In genomic region chr14:99667045-99667444, GRCh38 we compare ENCODE assay signal across 27 cellular contexts. TPM values are rescaled to one million over a fixed set of nuclear protein-coding genes. Genes with fewer than 3 reads are reported as not detected.
"Had no signal": no experiment of that assay in that cellular context is flagged by ENCODE, and none has a peak within 500 bp of the region (broad histone marks: within the 10 kb centered on the region; RNA-seq: fewer than 3 reads in every experiment).

No MANE protein-coding gene starts in this region.

- H3K27ac Mint-ChIP-seq: activated CD4-positive, alpha-beta memory T cell treated with anti-CD3 and anti-CD28 coated beads for 36 hours; activated CD4-positive, alpha-beta T cell treated with anti-CD3 and anti-CD28 coated beads, Interleukin-2, amount 10 ng/mL, durations not matched to agents 7 days and 5 days; activated naive CD4-positive, alpha-beta T cell treated with anti-CD3 and anti-CD28 coated beads, Interleukin-2, amount 50 U/mL, for 72 hours; activated naive CD8-positive, alpha-beta T cell treated with anti-CD3 and anti-CD28 coated beads, Interleukin-2, amount 50 U/mL, for 24 hours; T-helper 17 cell had no signal

- DNase-seq: activated CD4-positive, alpha-beta memory T cell treated with anti-CD3 and anti-CD28 coated beads for 36 hours; activated CD4-positive, alpha-beta T cell treated with anti-CD3 and anti-CD28 coated beads, Interleukin-2, amount 10 ng/mL, durations not matched to agents 7 days and 5 days; activated CD4-positive, CD25-positive, alpha-beta regulatory T cell; activated CD8-positive, alpha-beta memory T cell treated with anti-CD3 and anti-CD28 coated beads for 24 hours; activated effector memory CD4-positive, alpha-beta T cell treated with anti-CD3 and anti-CD28 coated beads, Interleukin-2, amount 50 U/mL, for 16 hours; activated naive CD4-positive, alpha-beta T cell treated with Interleukin-2 at 50 U/mL for 16 hours; activated naive CD8-positive, alpha-beta T cell treated with anti-CD3 and anti-CD28 coated beads, Interleukin-2, amount 50 U/mL, for 24 hours; activated T-cell treated with anti-CD3 and anti-CD28 coated beads, Interleukin-2, amount 50 U/mL, for 4 hours; amniotic stem cell; body of pancreas; central memory CD4-positive, alpha-beta T cell; NCI-H1092; NCI-H1417; NCI-H1930; NCI-H2171; NCI-H2227 treated with DMSO at 0.1 percent for 48 hours; NCI-H446 treated with DMSO at 0.1 percent for 48 hours; NCI-H524 treated with DMSO at 0.1 percent for 48 hours; SIG-M5; T-helper 17 cell; T-helper 9 cell had no signal

- H3K4me1 ChIP-seq: ascending aorta, body of pancreas had no signal

- H3K4me1 Mint-ChIP-seq: activated CD4-positive, alpha-beta T cell treated with anti-CD3 and anti-CD28 coated beads, Interleukin-2, amount 10 ng/mL, durations not matched to agents 7 days and 5 days; activated naive CD8-positive, alpha-beta T cell treated with anti-CD3 and anti-CD28 coated beads, Interleukin-2, amount 50 U/mL, for 24 hours; T-helper 17 cell had no signal

- ATAC-seq: activated naive CD4-positive, alpha-beta T cell treated with anti-CD3 and anti-CD28 coated beads, Interleukin-2, amount 50 U/mL, for 72 hours; activated naive CD8-positive, alpha-beta T cell treated with anti-CD3 and anti-CD28 coated beads, Interleukin-2, amount 50 U/mL, for 24 hours; activated T-cell treated with anti-CD3 and anti-CD28 coated beads, Interleukin-2, amount 50 U/mL, for 4 hours; body of pancreas; T-helper 17 cell had no signal

- H3K9me3 Mint-ChIP-seq: activated CD4-positive, alpha-beta memory T cell treated with anti-CD3 and anti-CD28 coated beads for 36 hours; activated CD4-positive, alpha-beta T cell treated with anti-CD3 and anti-CD28 coated beads, Interleukin-2, amount 10 ng/mL, durations not matched to agents 7 days and 5 days; activated naive CD4-positive, alpha-beta T cell treated with anti-CD3 and anti-CD28 coated beads, Interleukin-2, amount 50 U/mL, for 72 hours; activated naive CD8-positive, alpha-beta T cell treated with anti-CD3 and anti-CD28 coated beads, Interleukin-2, amount 50 U/mL, for 24 hours; activated T-cell treated with anti-CD3 and anti-CD28 coated beads, Interleukin-2, amount 50 U/mL, for 4 hours had no signal

- H3K4me3 Mint-ChIP-seq: activated CD4-positive, alpha-beta memory T cell treated with anti-CD3 and anti-CD28 coated beads for 36 hours; activated CD4-positive, alpha-beta T cell treated with anti-CD3 and anti-CD28 coated beads, Interleukin-2, amount 10 ng/mL, durations not matched to agents 7 days and 5 days; activated naive CD8-positive, alpha-beta T cell treated with anti-CD3 and anti-CD28 coated beads, Interleukin-2, amount 50 U/mL, for 24 hours; activated T-cell treated with anti-CD3 and anti-CD28 coated beads, Interleukin-2, amount 50 U/mL, for 4 hours; T-helper 17 cell had no signal

- H3K9ac ChIP-seq: KMS-11 had no signal

- H3K4me3 ChIP-seq: ascending aorta, body of pancreas had no signal

- H3K27me3 ChIP-seq: ascending aorta, body of pancreas had no signal

- H3K27ac ChIP-seq: ascending aorta, body of pancreas, KMS-11 had no signal

- H3K36me3 ChIP-seq: ascending aorta had no signal

- H3K36me3 Mint-ChIP-seq: activated CD4-positive, alpha-beta memory T cell treated with anti-CD3 and anti-CD28 coated beads for 36 hours; activated naive CD4-positive, alpha-beta T cell treated with anti-CD3 and anti-CD28 coated beads, Interleukin-2, amount 50 U/mL, for 72 hours had no signal

- H3K9me3 ChIP-seq: ascending aorta, body of pancreas had no signal

RNA-seq across cellular contexts. Expression of gene CYP46A1, which starts 17.1 kb away (rescaled TPM):
- total RNA-seq: ascending aorta, bronchial epithelial cell, RPMI7951 had no signal

RNA-seq across cellular contexts. Expression of gene HHIPL1, which starts 22.1 kb away (rescaled TPM):
- total RNA-seq: activated T-cell treated with anti-CD3 and anti-CD28 coated beads, Interleukin-2, amount 50 U/mL, for 4 hours; MCF 10A had no signal
